Comparison of ENCODE assay signal across 18 cellular contexts in genomic region chr1:62964141-62964540, GRCh38.
"Had no signal": no experiment of that assay in that cellular context is flagged by ENCODE, and none has a peak within 500 bp of the region (broad histone marks: within the 10 kb centered on the region; RNA-seq: fewer than 3 reads in every experiment).

No MANE protein-coding gene starts in this region.

- H3K4me3 Mint-ChIP-seq: activated naive CD8-positive, alpha-beta T cell; activated T-helper 1 cell treated with anti-CD3 and anti-CD28 coated beads, Interleukin-12 subunit alpha, Interleukin-12 subunit beta, Interleukin-2, Interleukin-4 antibody, amounts not matched to agents 30 ng/mL and 10 ng/mL and 1 ng/mL, durations not matched to agents 14 hours and 24 hours and 36 hours; mesothelial cell of epicardium; natural killer cell treated with Interleukin-12 subunit alpha and Interleukin-12 subunit beta and Interleukin-15 and Interleukin-18, amount 100 ng/mL, for 72 hours; stimulated activated memory B cell treated with anti-CD40 and anti-IgM and Interleukin-4, amounts not matched to agents 10 μg/mL and 1 μg/mL and 100 μg/mL, for 72 hours had no signal

- H3K4me1 ChIP-seq: gastrocnemius medialis, left lung, spleen, upper lobe of right lung had no signal

- H3K27ac Mint-ChIP-seq: activated naive CD8-positive, alpha-beta T cell; activated T-helper 1 cell treated with anti-CD3 and anti-CD28 coated beads, Interleukin-12 subunit alpha, Interleukin-12 subunit beta, Interleukin-2, Interleukin-4 antibody, amounts not matched to agents 30 ng/mL and 10 ng/mL and 1 ng/mL, durations not matched to agents 14 hours and 24 hours and 36 hours; mesothelial cell of epicardium; natural killer cell treated with Interleukin-12 subunit alpha and Interleukin-12 subunit beta and Interleukin-15 and Interleukin-18, amount 100 ng/mL, for 72 hours; stimulated activated memory B cell treated with anti-CD40 and anti-IgM and Interleukin-4, amounts not matched to agents 10 μg/mL and 1 μg/mL and 100 μg/mL, for 72 hours had no signal

- H3K4me3 ChIP-seq: gastrocnemius medialis, left lung, spleen, thoracic aorta, upper lobe of right lung had no signal

- H3K27ac ChIP-seq: gastrocnemius medialis, left lung, spleen, thoracic aorta, upper lobe of right lung, WERI-Rb-1 had no signal

- H3K36me3 Mint-ChIP-seq: activated naive CD8-positive, alpha-beta T cell; mesothelial cell of epicardium; natural killer cell treated with Interleukin-12 subunit alpha and Interleukin-12 subunit beta and Interleukin-15 and Interleukin-18, amount 100 ng/mL, for 72 hours; stimulated activated memory B cell treated with anti-CD40 and anti-IgM and Interleukin-4, amounts not matched to agents 10 μg/mL and 1 μg/mL and 100 μg/mL, for 72 hours had no signal

- H3K9me3 ChIP-seq: gastrocnemius medialis, left lung, spleen, thoracic aorta, upper lobe of right lung had no signal

- H3K4me1 Mint-ChIP-seq: mesothelial cell of epicardium; stimulated activated memory B cell treated with anti-CD40 and anti-IgM and Interleukin-4, amounts not matched to agents 10 μg/mL and 1 μg/mL and 100 μg/mL, for 72 hours had no signal

- DNase-seq: activated CD4-positive, alpha-beta T cell treated with anti-CD3 and anti-CD28 coated beads, Interleukin-2, amount 50 U/mL, for 4 hours; activated gamma-delta T cell treated with Interleukin-2 at 50 U/mL for 16 hours; activated T-cell treated with anti-CD3 and anti-CD28 coated beads for 4 hours; effector CD8-positive, alpha-beta T cell; gastrocnemius medialis; head of caudate nucleus; left lung; spleen; stimulated activated CD4-positive, alpha-beta T cell treated with anti-CD3 and anti-CD28 coated beads, Interleukin-4, amount 100 ng/mL, for 4 hours; upper lobe of right lung; WERI-Rb-1 had no signal

- H3K36me3 ChIP-seq: gastrocnemius medialis, left lung, spleen, thoracic aorta, upper lobe of right lung, WERI-Rb-1 had no signal

- ATAC-seq: esophagus mucosa, gastrocnemius medialis, left lung, upper lobe of right lung had no signal

- H3K27me3 ChIP-seq: gastrocnemius medialis, upper lobe of right lung had no signal

- H3K9me3 Mint-ChIP-seq: activated T-helper 1 cell treated with anti-CD3 and anti-CD28 coated beads, Interleukin-12 subunit alpha, Interleukin-12 subunit beta, Interleukin-2, Interleukin-4 antibody, amounts not matched to agents 30 ng/mL and 10 ng/mL and 1 ng/mL, durations not matched to agents 14 hours and 24 hours and 36 hours; mesothelial cell of epicardium; natural killer cell treated with Interleukin-12 subunit alpha and Interleukin-12 subunit beta and Interleukin-15 and Interleukin-18, amount 100 ng/mL, for 72 hours; stimulated activated memory B cell treated with anti-CD40 and anti-IgM and Interleukin-4, amounts not matched to agents 10 μg/mL and 1 μg/mL and 100 μg/mL, for 72 hours had no signal
